In the genomic region with DNA sequence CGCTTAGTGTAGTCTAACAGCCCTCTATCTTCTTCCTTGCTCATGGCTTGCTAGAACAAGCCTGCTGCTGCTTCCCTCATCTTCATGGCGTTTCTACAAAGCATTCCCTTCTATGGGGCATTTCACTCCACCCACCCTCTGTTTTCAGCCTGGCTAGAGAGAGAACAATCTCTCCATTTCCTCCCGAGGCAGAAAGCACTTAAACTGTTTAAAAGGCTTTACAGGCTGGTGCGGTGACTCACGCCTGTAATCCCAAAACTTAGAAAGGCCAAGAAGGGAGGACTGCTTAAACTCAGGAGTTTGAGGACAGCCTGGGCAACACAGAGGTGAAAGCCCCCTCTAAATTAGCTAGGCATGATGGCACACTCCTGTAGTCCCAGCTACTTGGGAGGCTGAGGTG, we compare ENCODE assay signal across 19 cellular contexts. TPM values are rescaled to one million over a fixed set of nuclear protein-coding genes. Genes with fewer than 3 reads are reported as not detected.
DNase-seq lines count a peak whose midpoint lies in the region; ATAC-seq and TF ChIP-seq lines count a peak whose summit lies in the region.
"Had no signal": no experiment of that assay in that cellular context is flagged by ENCODE, and none has a peak within 500 bp of the region (broad histone marks: within the 10 kb centered on the region; RNA-seq: fewer than 3 reads in every experiment).

No MANE protein-coding gene starts in this region.

- H3K27ac Mint-ChIP-seq in Calu3 (ENCODE audit: unreplicated experiment): peak overlapping the region; percentile 28
- peak overlapping the region in 2 of 3 experiments; percentile 70 to 78; a peak in 3 of 7 replicates for H3K27ac Mint-ChIP-seq in H9
- H3K27ac Mint-ChIP-seq in endodermal cell: peak overlapping the region; percentile 16
- no peak overlapping the region for H3K27ac Mint-ChIP-seq in stimulated activated memory B cell treated with anti-CD40 and anti-IgM and Interleukin-4, amounts not matched to agents 10 μg/mL and 1 μg/mL and 100 μg/mL, for 72 hours
- H3K27ac Mint-ChIP-seq: CD4-positive, alpha-beta memory T cell; GM23338 had no signal

- no peaks in the 10 kb centered on the region for H3K9me3 Mint-ChIP-seq in Calu3 (ENCODE audit: low read depth, unreplicated experiment)
- H3K9me3 Mint-ChIP-seq in H9: no peaks in the 10 kb centered on the region
- no peaks in the 10 kb centered on the region for H3K9me3 Mint-ChIP-seq in endodermal cell
- H3K9me3 Mint-ChIP-seq in stimulated activated memory B cell treated with anti-CD40 and anti-IgM and Interleukin-4, amounts not matched to agents 10 μg/mL and 1 μg/mL and 100 μg/mL, for 72 hours: no peaks in the 10 kb centered on the region
- H3K9me3 Mint-ChIP-seq: CD4-positive, alpha-beta memory T cell; GM23338 had no signal

- H3K27me3 ChIP-seq in H9 (ENCODE audit: insufficient read depth, low read length) (no peaks in the 10 kb centered on the region), endodermal cell (ENCODE audit: control insufficient read depth, insufficient read depth, low read length, poor library complexity, severe bottlenecking) (no peaks in the 10 kb centered on the region), thyroid gland (no peaks in the 10 kb centered on the region)
- H3K27me3 ChIP-seq: BLaER1 treated with 17β-estradiol and CSF1 and Interleukin-3, amounts not matched to agents 10 nM and 100 nM had no signal

- BruUV-seq in Calu3 (replicated peaks; lab: Mats Ljungman, UMichigan): no TSS peak

- TF ChIP-seq POLR2A in thyroid gland (IDR thresholded peaks at IDR 0.05): no peak

- peaks cover 28% of the 10 kb centered on the region for H3K36me3 Mint-ChIP-seq in Calu3 (ENCODE audit: insufficient read depth, unreplicated experiment)
- H3K36me3 Mint-ChIP-seq in H9 (ENCODE audit: insufficient read depth in 1 of 3, low read depth in 3 of 3): peaks cover 55 to 90% (median 78%) of the 10 kb centered on the region in 3 experiments
- peaks cover 75% of the 10 kb centered on the region for H3K36me3 Mint-ChIP-seq in endodermal cell (ENCODE audit: low read depth)
- H3K36me3 Mint-ChIP-seq in stimulated activated memory B cell treated with anti-CD40 and anti-IgM and Interleukin-4, amounts not matched to agents 10 μg/mL and 1 μg/mL and 100 μg/mL, for 72 hours: peaks cover 30% of the 10 kb centered on the region

- H3K9ac ChIP-seq in H9 (ENCODE audit: extremely low read depth, insufficient read length, low read length) (no peak overlapping the region), endodermal cell (ENCODE audit: extremely low read depth, low read length, poor library complexity, severe bottlenecking) (no peak overlapping the region)

- H3K4me3 ChIP-seq in endodermal cell (ENCODE audit: low read length) (no peak overlapping the region), thyroid gland (replicated peaks in 1 of 3) (no peak overlapping the region)
- H3K4me3 ChIP-seq: BLaER1 treated with 17β-estradiol and CSF1 and Interleukin-3, amounts not matched to agents 10 nM and 100 nM; GM23338 had no signal

- DNase-seq in Calu3: no peak
- DNase-seq in H9: no peak
- DNase-seq in endodermal cell: no peak
- peak; percentile 89 for DNase-seq in islet precursor cell
- no peak for DNase-seq in thyroid gland
- DNase-seq in activated naive CD4-positive, alpha-beta T cell treated with anti-CD3 and anti-CD28 coated beads, Interleukin-2, amount 50 U/mL, for 16 hours: no peak
- DNase-seq: ACHN; Caco-2; CD4-positive, alpha-beta memory T cell; GDM1; NCI-H1092; NCI-H1436 treated with DMSO at 0.1 percent for 48 hours; NCI-H1930; NCI-H510A had no signal

- H3K79me2 ChIP-seq in H9 (ENCODE audit: insufficient read depth, low read length): no peaks in the 10 kb centered on the region

- H2BK20ac ChIP-seq in H9 (ENCODE audit: low read depth, low read length, poor library complexity, severe bottlenecking): no peak overlapping the region

- CTCF ChIA-PET in Calu3 (lab: Charles Lee): no interaction called here

- H3K4me2 ChIP-seq in H9 (ENCODE audit: insufficient read depth, insufficient read length, low read length): no peak overlapping the region
- H3K4me2 ChIP-seq: BLaER1 treated with 17β-estradiol and CSF1 and Interleukin-3, amounts not matched to agents 10 nM and 100 nM; GM23338 had no signal

- no peak overlapping the region for H2BK12ac ChIP-seq in H9 (ENCODE audit: insufficient read length, low read depth, low read length)

- no peak for TF ChIP-seq CTCF in Calu3 (IDR thresholded peaks at IDR 0.05; ENCODE audit: unreplicated experiment)
- no peak for TF ChIP-seq CTCF in H9 (conservative IDR thresholded peaks at IDR 0.05)
- TF ChIP-seq CTCF in endodermal cell (conservative IDR thresholded peaks at IDR 0.05): no peak
- TF ChIP-seq CTCF in thyroid gland (IDR thresholded peaks at IDR 0.05): no peak

- no peak overlapping the region for H3K23ac ChIP-seq in H9 (ENCODE audit: insufficient read length, low read depth, low read length)

- no peaks in the 10 kb centered on the region for H3K23me2 ChIP-seq in H9 (ENCODE audit: insufficient read length, low read depth, low read length, poor library complexity, severe bottlenecking)

- H3K27ac ChIP-seq in H9 (ENCODE audit: insufficient read length, low read depth, low read length) (no peak overlapping the region), endodermal cell (ENCODE audit: low read depth, low read length) (no peak overlapping the region), thyroid gland (no peak overlapping the region)
- H3K27ac ChIP-seq: BLaER1 treated with 17β-estradiol and CSF1 and Interleukin-3, amounts not matched to agents 10 nM and 100 nM had no signal

- no peak for ATAC-seq in GM19455 (IDR thresholded peaks at IDR 0.05; ENCODE audit: unreplicated experiment)
- ATAC-seq in stimulated activated memory B cell treated with anti-CD40 and anti-IgM and Interleukin-4, amounts not matched to agents 10 μg/mL and 1 μg/mL and 100 μg/mL, for 72 hours: no peak
- ATAC-seq: GM23338, Panc1 had no signal

- H3K4ac ChIP-seq in H9 (ENCODE audit: low read depth, low read length): no peak overlapping the region

- H3K27me3 Mint-ChIP-seq in Calu3 (ENCODE audit: unreplicated experiment): no peaks in the 10 kb centered on the region
- no peaks in the 10 kb centered on the region for H3K27me3 Mint-ChIP-seq in H9 (ENCODE audit: low read depth)
- H3K27me3 Mint-ChIP-seq in endodermal cell (ENCODE audit: insufficient read depth): no peaks in the 10 kb centered on the region
- no peaks in the 10 kb centered on the region for H3K27me3 Mint-ChIP-seq in stimulated activated memory B cell treated with anti-CD40 and anti-IgM and Interleukin-4, amounts not matched to agents 10 μg/mL and 1 μg/mL and 100 μg/mL, for 72 hours
- H3K27me3 Mint-ChIP-seq: CD4-positive, alpha-beta memory T cell had no signal

- H3K4me1 Mint-ChIP-seq in Calu3 (ENCODE audit: low read depth, unreplicated experiment): no peaks in the 10 kb centered on the region
- no peaks in the 10 kb centered on the region for H3K4me1 Mint-ChIP-seq in H9
- H3K4me1 Mint-ChIP-seq in endodermal cell: no peaks in the 10 kb centered on the region
- H3K4me1 Mint-ChIP-seq in stimulated activated memory B cell treated with anti-CD40 and anti-IgM and Interleukin-4, amounts not matched to agents 10 μg/mL and 1 μg/mL and 100 μg/mL, for 72 hours: no peaks in the 10 kb centered on the region
- H3K4me1 Mint-ChIP-seq: CD4-positive, alpha-beta memory T cell; GM23338 had no signal

- no peak overlapping the region for H3T11ph ChIP-seq in H9 (ENCODE audit: low read length)

- intact Hi-C loops in Calu3 (cut with micrococcal nuclease; ENCODE audit: unreplicated experiment): no loop called here
- intact Hi-C loops in thyroid gland (cut with DNase I): no loop called here

- no peak overlapping the region for H2AK5ac ChIP-seq in H9 (ENCODE audit: insufficient read length, low read length)

- no CpG with 5 or more reads among the region's 5 CpGs for WGBS in H9 (ENCODE audit: extremely low coverage, insufficient read length, low lambda C conversion rate)
- 90 to 92% methylated on average over 5 of the region's 5 CpGs for WGBS in endodermal cell (ENCODE audit: insufficient coverage in 1 of 2, insufficient read length in 1 of 2), 2 experiments
- WGBS in thyroid gland, 2 donors: 82 to 90% methylated on average over 5 of the region's 5 CpGs

- no peak overlapping the region for H2BK15ac ChIP-seq in H9 (ENCODE audit: low read depth, low read length)

- H3K36me3 ChIP-seq in endodermal cell (ENCODE audit: control insufficient read depth, insufficient read depth, low read length) (peaks cover 76% of the 10 kb centered on the region), thyroid gland (no peaks in the 10 kb centered on the region)

- no peak overlapping the region for H4K5ac ChIP-seq in H9 (ENCODE audit: insufficient read length, low read depth, low read length)

- no peaks in the 10 kb centered on the region for H3K9me3 ChIP-seq in H9 (ENCODE audit: control insufficient read depth, low read depth, low read length)
- H3K9me3 ChIP-seq in endodermal cell (ENCODE audit: control insufficient read depth, low read length): no peaks in the 10 kb centered on the region
- H3K9me3 ChIP-seq in thyroid gland: no peaks in the 10 kb centered on the region
- H3K9me3 ChIP-seq: BLaER1 treated with 17β-estradiol and CSF1 and Interleukin-3, amounts not matched to agents 10 nM and 100 nM; Caco-2 had no signal

- no peak overlapping the region for H2AFZ ChIP-seq in H9 (ENCODE audit: low read length)
- H2AFZ ChIP-seq: GM23338 had no signal

- no peak overlapping the region for H4K8ac ChIP-seq in H9 (replicated peaks; ENCODE audit: insufficient read length, low read depth, low read length)

- H4K20me1 ChIP-seq in H9 (ENCODE audit: control insufficient read depth, insufficient read depth, insufficient read length): no peaks in the 10 kb centered on the region

- H4K91ac ChIP-seq in H9 (ENCODE audit: insufficient read length, low read depth, low read length): no peak overlapping the region

- H3K4me3 Mint-ChIP-seq in Calu3 (ENCODE audit: low read depth, unreplicated experiment) (no peak overlapping the region), H9 (no peak overlapping the region), endodermal cell (no peak overlapping the region)
- H3K4me3 Mint-ChIP-seq in stimulated activated memory B cell treated with anti-CD40 and anti-IgM and Interleukin-4, amounts not matched to agents 10 μg/mL and 1 μg/mL and 100 μg/mL, for 72 hours: no peak overlapping the region
- H3K4me3 Mint-ChIP-seq: CD4-positive, alpha-beta memory T cell; GM23338 had no signal

- no peak overlapping the region for H3K14ac ChIP-seq in H9 (ENCODE audit: insufficient read depth, low read length)

- no peaks in the 10 kb centered on the region for H3K79me1 ChIP-seq in H9 (ENCODE audit: insufficient read depth, low read depth, low read length, poor library complexity, severe bottlenecking)

- no peak overlapping the region for H2BK5ac ChIP-seq in H9 (ENCODE audit: insufficient read length, low read length)

- H3K4me1 ChIP-seq in H9 (ENCODE audit: insufficient read depth, low read length) (no peaks in the 10 kb centered on the region), endodermal cell (ENCODE audit: control insufficient read depth, insufficient read depth, low read length) (no peaks in the 10 kb centered on the region), thyroid gland (no peaks in the 10 kb centered on the region)
- H3K4me1 ChIP-seq: BLaER1 treated with 17β-estradiol and CSF1 and Interleukin-3, amounts not matched to agents 10 nM and 100 nM; Caco-2 had no signal

- no peak overlapping the region for H3K18ac ChIP-seq in H9 (ENCODE audit: insufficient read length, low read depth, low read length)

- H3K56ac ChIP-seq in H9 (ENCODE audit: insufficient read length, low read depth, low read length): no peak overlapping the region

- no peak overlapping the region for H2BK120ac ChIP-seq in H9 (ENCODE audit: low read depth, low read length, poor library complexity, severe bottlenecking)

RNA-seq across cellular contexts. Expression of a gene that starts 17.8 kb away (rescaled TPM):
- total RNA-seq in Calu3 (2022) (15.5 and 17.2 TPM in 2 replicates), H9 (2021) (44.3 and 46.4 TPM in 2 replicates), endodermal cell (10 to 100 TPM; 23.0 to 25.5 TPM), thyroid gland (1 to 10 TPM in 2 of 4 donors, under 1 TPM in 2; 0.22 to 1.2 (median 0.81) TPM)
- polyA plus RNA-seq in endodermal cell (2013, experiment 1 of 2): 24.6 TPM
- polyA plus RNA-seq in endodermal cell (2013, experiment 2 of 2): 22.5 TPM

RNA-seq across cellular contexts. Expression of a gene that starts 17.9 kb away (rescaled TPM):
- total RNA-seq in Calu3 (2022): 46.7 and 52.4 TPM in 2 replicates
- 87.2 and 89.9 TPM in 2 replicates for total RNA-seq in H9 (2021)
- 10 to 100 TPM; 72.7 to 74.3 TPM for total RNA-seq in endodermal cell
- 47.3 TPM for polyA plus RNA-seq in endodermal cell (2013, experiment 1 of 2)
- polyA plus RNA-seq in endodermal cell (2013, experiment 2 of 2): 42.2 TPM
- total RNA-seq in thyroid gland: 10 to 100 TPM; 19.9 to 31.3 (median 21.7) TPM

RNA-seq across cellular contexts. Expression of a gene that starts 20.5 kb away (rescaled TPM):
- total RNA-seq in Calu3 (2022) (41.0 and 42.6 TPM in 2 replicates), H9 (2021) (21.7 and 24.3 TPM in 2 replicates), endodermal cell (10 to 100 TPM; 32.7 to 50.1 TPM), thyroid gland (10 to 100 TPM; 34.7 to 68.2 (median 48.4) TPM)
- polyA plus RNA-seq in endodermal cell (2013, experiment 1 of 2): 18.5 TPM
- 15.8 TPM for polyA plus RNA-seq in endodermal cell (2013, experiment 2 of 2)
